8 cellular contexts compared by ENCODE assay signal in the genomic region with DNA sequence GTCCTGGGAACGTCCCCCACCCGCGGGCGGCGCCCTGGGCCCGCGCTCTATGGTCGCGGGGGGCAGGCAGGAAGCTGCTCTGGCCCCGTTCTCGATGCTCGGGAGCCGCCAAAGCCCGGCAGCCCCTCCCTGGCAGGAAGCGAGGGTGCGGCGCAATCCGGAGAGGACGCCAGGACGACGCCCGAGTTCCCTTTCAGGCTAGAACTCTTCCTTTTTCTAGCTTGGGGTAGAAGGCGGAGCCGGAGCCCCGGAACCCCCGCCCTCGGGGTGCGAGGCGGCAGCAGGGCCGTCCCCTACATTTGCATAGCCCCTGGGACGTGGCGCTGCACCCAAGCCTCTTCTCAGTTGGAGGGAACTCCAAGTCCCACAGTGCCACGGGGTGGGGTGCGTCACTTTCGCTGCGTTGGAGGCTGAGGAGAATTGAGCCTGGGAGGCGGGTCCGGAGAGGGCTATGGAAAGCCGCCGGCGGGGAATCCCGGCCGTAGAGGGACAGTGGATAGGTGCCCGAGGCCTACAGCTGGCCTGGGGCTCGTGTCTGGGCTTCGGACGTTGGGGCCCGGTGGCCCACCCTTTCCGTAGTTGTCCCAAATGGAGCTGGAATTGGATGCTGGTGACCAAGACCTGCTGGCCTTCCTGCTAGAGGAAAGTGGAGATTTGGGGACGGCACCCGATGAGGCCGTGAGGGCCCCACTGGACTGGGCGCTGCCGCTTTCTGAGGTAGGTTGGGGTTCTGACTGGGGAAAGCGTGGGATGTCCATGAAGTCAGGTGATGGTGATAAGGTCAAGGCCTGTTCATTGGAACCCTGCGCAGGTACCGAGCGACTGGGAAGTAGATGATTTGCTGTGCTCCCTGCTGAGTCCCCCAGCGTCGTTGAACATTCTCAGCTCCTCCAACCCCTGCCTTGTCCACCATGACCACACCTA. TPM values are rescaled to one million over a fixed set of nuclear protein-coding genes. Genes with fewer than 3 reads are reported as not detected.
DNase-seq lines count a peak whose midpoint lies in the region; ATAC-seq and TF ChIP-seq lines count a peak whose summit lies in the region.

A gene with protein sequence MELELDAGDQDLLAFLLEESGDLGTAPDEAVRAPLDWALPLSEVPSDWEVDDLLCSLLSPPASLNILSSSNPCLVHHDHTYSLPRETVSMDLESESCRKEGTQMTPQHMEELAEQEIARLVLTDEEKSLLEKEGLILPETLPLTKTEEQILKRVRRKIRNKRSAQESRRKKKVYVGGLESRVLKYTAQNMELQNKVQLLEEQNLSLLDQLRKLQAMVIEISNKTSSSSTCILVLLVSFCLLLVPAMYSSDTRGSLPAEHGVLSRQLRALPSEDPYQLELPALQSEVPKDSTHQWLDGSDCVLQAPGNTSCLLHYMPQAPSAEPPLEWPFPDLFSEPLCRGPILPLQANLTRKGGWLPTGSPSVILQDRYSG (plus strand): TSS at position 482 of the 924 bp plus-strand sequence. CDS start 107 bp downstream, at position 589.
A gene with protein sequence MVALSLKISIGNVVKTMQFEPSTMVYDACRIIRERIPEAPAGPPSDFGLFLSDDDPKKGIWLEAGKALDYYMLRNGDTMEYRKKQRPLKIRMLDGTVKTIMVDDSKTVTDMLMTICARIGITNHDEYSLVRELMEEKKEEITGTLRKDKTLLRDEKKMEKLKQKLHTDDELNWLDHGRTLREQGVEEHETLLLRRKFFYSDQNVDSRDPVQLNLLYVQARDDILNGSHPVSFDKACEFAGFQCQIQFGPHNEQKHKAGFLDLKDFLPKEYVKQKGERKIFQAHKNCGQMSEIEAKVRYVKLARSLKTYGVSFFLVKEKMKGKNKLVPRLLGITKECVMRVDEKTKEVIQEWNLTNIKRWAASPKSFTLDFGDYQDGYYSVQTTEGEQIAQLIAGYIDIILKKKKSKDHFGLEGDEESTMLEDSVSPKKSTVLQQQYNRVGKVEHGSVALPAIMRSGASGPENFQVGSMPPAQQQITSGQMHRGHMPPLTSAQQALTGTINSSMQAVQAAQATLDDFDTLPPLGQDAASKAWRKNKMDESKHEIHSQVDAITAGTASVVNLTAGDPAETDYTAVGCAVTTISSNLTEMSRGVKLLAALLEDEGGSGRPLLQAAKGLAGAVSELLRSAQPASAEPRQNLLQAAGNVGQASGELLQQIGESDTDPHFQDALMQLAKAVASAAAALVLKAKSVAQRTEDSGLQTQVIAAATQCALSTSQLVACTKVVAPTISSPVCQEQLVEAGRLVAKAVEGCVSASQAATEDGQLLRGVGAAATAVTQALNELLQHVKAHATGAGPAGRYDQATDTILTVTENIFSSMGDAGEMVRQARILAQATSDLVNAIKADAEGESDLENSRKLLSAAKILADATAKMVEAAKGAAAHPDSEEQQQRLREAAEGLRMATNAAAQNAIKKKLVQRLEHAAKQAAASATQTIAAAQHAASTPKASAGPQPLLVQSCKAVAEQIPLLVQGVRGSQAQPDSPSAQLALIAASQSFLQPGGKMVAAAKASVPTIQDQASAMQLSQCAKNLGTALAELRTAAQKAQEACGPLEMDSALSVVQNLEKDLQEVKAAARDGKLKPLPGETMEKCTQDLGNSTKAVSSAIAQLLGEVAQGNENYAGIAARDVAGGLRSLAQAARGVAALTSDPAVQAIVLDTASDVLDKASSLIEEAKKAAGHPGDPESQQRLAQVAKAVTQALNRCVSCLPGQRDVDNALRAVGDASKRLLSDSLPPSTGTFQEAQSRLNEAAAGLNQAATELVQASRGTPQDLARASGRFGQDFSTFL (N-terminal part only) (minus strand): TSS at position 11 of the 924 bp plus-strand sequence. CDS start 6,501 bp downstream, outside the sequence.

- no peak within 1 kb of the TSS for H3K27ac Mint-ChIP-seq in Calu3 (ENCODE audit: unreplicated experiment)
- peak within 1 kb of the TSS; percentile 87 for H3K27ac Mint-ChIP-seq in activated CD8-positive, alpha-beta memory T cell treated with anti-CD3 and anti-CD28 coated beads, Interleukin-2, amount 10 ng/mL, durations not matched to agents 7 days and 5 days

- H3K4me3 ChIP-seq in HUES48 (ENCODE audit: low read depth, low read length) (peak within 1 kb of the TSS; percentile 89), NT2/D1 (ENCODE audit: insufficient read length, low read depth) (peak within 1 kb of the TSS; percentile 92), endocrine pancreas (ENCODE audit: control insufficient read depth, insufficient read depth, low read length) (peak within 1 kb of the TSS; percentile 90), mesendoderm (ENCODE audit: low read length) (peak within 1 kb of the TSS; percentile 82)

- H3K27me3 Mint-ChIP-seq in Calu3 (ENCODE audit: unreplicated experiment) = no peaks in the 10 kb centered on the region
- no peaks in the 10 kb centered on the region for H3K27me3 Mint-ChIP-seq in activated CD8-positive, alpha-beta memory T cell treated with anti-CD3 and anti-CD28 coated beads, Interleukin-2, amount 10 ng/mL, durations not matched to agents 7 days and 5 days

- H3K23ac ChIP-seq in mesendoderm (ENCODE audit: low read length) = no peak within 1 kb of the TSS

- intact Hi-C loops in Calu3 (cut with micrococcal nuclease; ENCODE audit: unreplicated experiment) = loop anchor here (10.0 kb wide), 2 partner anchors 68 to 82 kb away; a partner anchor contains a TSS

- CTCF ChIA-PET in Calu3 (lab: Charles Lee) = interaction anchor here (0.6 to 1.9 kb wide), 12 partner anchors 14 to 1086 kb away, joined by 3 to 9 read pairs (median 4); a partner anchor contains a TSS
- CTCF ChIA-PET in activated CD8-positive, alpha-beta memory T cell treated with anti-CD3 and anti-CD28 coated beads, Interleukin-2, amount 10 ng/mL, durations not matched to agents 7 days and 5 days (lab: Charles Lee) = interaction anchor here (0.6 to 11.1 kb wide), 23 partner anchors 9 to 618 kb away, joined by 3 to 150 read pairs (median 6); a partner anchor contains a TSS

- no peak within 1 kb of the TSS for H3K4me3 Mint-ChIP-seq in Calu3 (ENCODE audit: low read depth, unreplicated experiment)
- H3K4me3 Mint-ChIP-seq in activated CD8-positive, alpha-beta memory T cell treated with anti-CD3 and anti-CD28 coated beads, Interleukin-2, amount 10 ng/mL, durations not matched to agents 7 days and 5 days = no peak within 1 kb of the TSS

- peak within 1 kb of the TSS; percentile 93 for H3K4ac ChIP-seq in mesendoderm (ENCODE audit: low read depth, low read length)

- H3K9ac ChIP-seq in HUES48 (ENCODE audit: low read depth, low read length) (peak within 1 kb of the TSS; percentile 70), NT2/D1 (ENCODE audit: insufficient read length, low read depth) (peak within 1 kb of the TSS; percentile 92), endocrine pancreas (ENCODE audit: control insufficient read depth, insufficient read depth, low read length) (peak within 1 kb of the TSS; percentile 92), mesendoderm (ENCODE audit: low read length) (peak within 1 kb of the TSS; percentile 86)

- peak; percentile 94 for DNase-seq in Calu3
- DNase-seq in NT2/D1 (ENCODE audit: low read depth, low spot score) = peak; percentile 96
- peak; percentile 99 for DNase-seq in activated CD8-positive, alpha-beta memory T cell treated with anti-CD3 and anti-CD28 coated beads, Interleukin-2, amount 10 ng/mL, durations not matched to agents 7 days and 5 days
- peak; percentile 99 for DNase-seq in mesendoderm
- DNase-seq in stimulated activated CD8-positive, alpha-beta memory T cell treated with anti-CD3 and anti-CD28 coated beads, Interleukin-15, amount 100 ng/mL, for 24 hours (ENCODE audit: low read depth) = peak; percentile 77

- peak within 1 kb of the TSS; percentile 95 for H3K56ac ChIP-seq in mesendoderm (ENCODE audit: low read length)

- H2BK15ac ChIP-seq in mesendoderm (replicated peaks; ENCODE audit: low read depth) = no peak within 1 kb of the TSS

- H3K36me3 ChIP-seq in HUES48 (ENCODE audit: control insufficient read depth, insufficient read depth, low read length) (peaks cover 34% of the 10 kb centered on the region), NT2/D1 (ENCODE audit: insufficient read depth, insufficient read length, low read length) (peaks cover 37% of the 10 kb centered on the region), endocrine pancreas (ENCODE audit: control insufficient read depth, insufficient read depth, low read length) (peaks cover 4% of the 10 kb centered on the region), mesendoderm (ENCODE audit: control insufficient read depth, insufficient read depth, low read length) (peaks cover 7% of the 10 kb centered on the region)

- H3K27ac ChIP-seq in HUES48 (ENCODE audit: low read depth, low read length) = peak within 1 kb of the TSS; percentile 93
- peak within 1 kb of the TSS; percentile 90 for H3K27ac ChIP-seq in mesendoderm (ENCODE audit: low read depth, low read length)

- H3K4me1 ChIP-seq in HUES48 (ENCODE audit: control insufficient read depth, insufficient read depth, low read length) = peaks cover 43% of the 10 kb centered on the region
- peaks cover 15% of the 10 kb centered on the region for H3K4me1 ChIP-seq in NT2/D1 (ENCODE audit: insufficient read depth, insufficient read length)
- peaks cover 19% of the 10 kb centered on the region for H3K4me1 ChIP-seq in endocrine pancreas (ENCODE audit: control insufficient read depth, insufficient read depth, low read length)
- peaks cover 30% of the 10 kb centered on the region for H3K4me1 ChIP-seq in mesendoderm (ENCODE audit: control insufficient read depth, low read depth, low read length)

- H3K9me3 ChIP-seq in HUES48 (ENCODE audit: control insufficient read depth, insufficient read depth, low read length) = no peaks in the 10 kb centered on the region
- H3K9me3 ChIP-seq in NT2/D1 (ENCODE audit: insufficient read depth, low read length) = no peaks in the 10 kb centered on the region
- H3K9me3 ChIP-seq in endocrine pancreas (ENCODE audit: control insufficient read depth, low read length) = no peaks in the 10 kb centered on the region

- H3K27me3 ChIP-seq in HUES48 (ENCODE audit: control insufficient read depth, insufficient read depth, low read length) (no peaks in the 10 kb centered on the region), NT2/D1 (ENCODE audit: insufficient read depth, insufficient read length) (no peaks in the 10 kb centered on the region), endocrine pancreas (ENCODE audit: control insufficient read depth, insufficient read depth, low read length) (no peaks in the 10 kb centered on the region), mesendoderm (ENCODE audit: insufficient read depth, low read length, poor library complexity) (no peaks in the 10 kb centered on the region)

- ATAC-seq in GM21390 (IDR thresholded peaks at IDR 0.05; ENCODE audit: unreplicated experiment) = peak; percentile 78
- ATAC-seq in activated CD8-positive, alpha-beta memory T cell treated with anti-CD3 and anti-CD28 coated beads, Interleukin-2, amount 10 ng/mL, durations not matched to agents 7 days and 5 days = peak; percentile 90

- no peaks in the 10 kb centered on the region for H3K4me1 Mint-ChIP-seq in Calu3 (ENCODE audit: low read depth, unreplicated experiment)
- H3K4me1 Mint-ChIP-seq in activated CD8-positive, alpha-beta memory T cell treated with anti-CD3 and anti-CD28 coated beads, Interleukin-2, amount 10 ng/mL, durations not matched to agents 7 days and 5 days = peaks cover 23% of the 10 kb centered on the region

- H4K5ac ChIP-seq in mesendoderm (ENCODE audit: low read length) = peak within 1 kb of the TSS; percentile 14

- TSS peak; percentile 77 for BruUV-seq in Calu3 (replicated peaks; lab: Mats Ljungman, UMichigan)

- H3K18ac ChIP-seq in mesendoderm (ENCODE audit: low read length) = peak within 1 kb of the TSS; percentile 89

- no CpG with 5 or more reads among the region's 60 CpGs for WGBS in mesendoderm (ENCODE audit: extremely low coverage, insufficient coverage, low lambda C conversion rate)

- peak within 1 kb of the TSS; percentile 84 for H4K8ac ChIP-seq in mesendoderm (ENCODE audit: low read depth, low read length)

- H3K79me1 ChIP-seq in mesendoderm (ENCODE audit: low read length) = peaks cover 28% of the 10 kb centered on the region

- H2AK5ac ChIP-seq in mesendoderm (ENCODE audit: low read length) = peak within 1 kb of the TSS; percentile 54

- H3K4me2 ChIP-seq in mesendoderm (ENCODE audit: low read length) = peak within 1 kb of the TSS; percentile 95

- peaks cover 40% of the 10 kb centered on the region for H3K36me3 Mint-ChIP-seq in Calu3 (ENCODE audit: insufficient read depth, unreplicated experiment)
- H3K36me3 Mint-ChIP-seq in activated CD8-positive, alpha-beta memory T cell treated with anti-CD3 and anti-CD28 coated beads, Interleukin-2, amount 10 ng/mL, durations not matched to agents 7 days and 5 days = peaks cover 10% of the 10 kb centered on the region

- H3K9me3 Mint-ChIP-seq in Calu3 (ENCODE audit: low read depth, unreplicated experiment) = no peaks in the 10 kb centered on the region
- no peaks in the 10 kb centered on the region for H3K9me3 Mint-ChIP-seq in activated CD8-positive, alpha-beta memory T cell treated with anti-CD3 and anti-CD28 coated beads, Interleukin-2, amount 10 ng/mL, durations not matched to agents 7 days and 5 days (ENCODE audit: low read depth)

- H3K79me2 ChIP-seq in mesendoderm (ENCODE audit: control insufficient read depth, insufficient read depth, low read length) = peaks cover 32% of the 10 kb centered on the region

- H2BK5ac ChIP-seq in mesendoderm (ENCODE audit: low read length) = peak within 1 kb of the TSS; percentile 49

- TF ChIP-seq CTCF in Calu3 (IDR thresholded peaks at IDR 0.05; ENCODE audit: unreplicated experiment) = no peak

- H2BK120ac ChIP-seq in mesendoderm (ENCODE audit: low read depth, low read length) = peak within 1 kb of the TSS; percentile 56

RNA-seq across cellular contexts. Expression of the first gene that starts in this region (rescaled TPM):
- total RNA-seq in Calu3 (2022) = 26.5 and 29.4 TPM in 2 replicates
- total RNA-seq in activated CD8-positive, alpha-beta memory T cell treated with anti-CD3 and anti-CD28 coated beads, Interleukin-2, amount 10 ng/mL, durations not matched to agents 7 days and 5 days = 10 to 100 TPM; 20.5 to 24.7 TPM
- 19.8 TPM for polyA plus RNA-seq in mesendoderm (2013, experiment 1 of 2)
- polyA plus RNA-seq in mesendoderm (2013, experiment 2 of 2) = 19.8 TPM

RNA-seq across cellular contexts. Expression of the second gene that starts in this region (rescaled TPM):
- 91.1 and 98.7 TPM in 2 replicates for total RNA-seq in Calu3 (2022)
- total RNA-seq in activated CD8-positive, alpha-beta memory T cell treated with anti-CD3 and anti-CD28 coated beads, Interleukin-2, amount 10 ng/mL, durations not matched to agents 7 days and 5 days = 100 to 1,000 TPM; 372 to 374 TPM
- polyA plus RNA-seq in mesendoderm (2013, experiment 1 of 2) = 27.1 TPM
- 27.7 TPM for polyA plus RNA-seq in mesendoderm (2013, experiment 2 of 2)

Comparison
In these comparisons a context has a peak if more than half of its experiments do, and no peak if none do; other contexts are left out.
1. Peak in every context shown above with its lines: DNase-seq, ATAC-seq, H3K4me3 ChIP-seq and H3K27ac ChIP-seq.